ENCODE assay signal across 12 cellular contexts in the genomic region with DNA sequence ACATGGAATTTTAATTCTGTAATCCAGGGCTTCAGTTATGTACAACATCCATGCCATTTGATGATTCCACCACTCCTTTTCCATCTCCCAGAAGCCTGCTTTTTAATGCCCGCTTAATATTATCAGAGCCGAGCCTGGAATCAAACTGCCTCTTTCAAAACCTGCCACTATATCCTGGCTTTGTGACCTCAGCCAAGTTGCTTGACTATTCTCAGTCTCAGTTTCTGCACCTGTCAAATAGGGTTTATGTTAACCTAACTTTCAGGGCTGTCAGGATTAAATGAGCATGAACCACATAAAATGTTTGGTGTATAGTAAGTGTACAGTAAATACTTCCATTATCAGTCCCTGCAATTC.
DNase-seq lines count a peak whose midpoint lies in the region; ATAC-seq, FAIRE-seq and TF ChIP-seq lines count a peak whose summit lies in the region.
"Had no signal": no experiment of that assay in that cellular context is flagged by ENCODE, and none has a peak within 500 bp of the region (broad histone marks: within the 10 kb centered on the region; RNA-seq: fewer than 3 reads in every experiment).

No MANE protein-coding gene starts in this region.

- no peak for ATAC-seq in A549
- peak; percentile 38 for ATAC-seq in GM19372 (IDR thresholded peaks at IDR 0.05; ENCODE audit: low read depth, unreplicated experiment)
- peak; percentile 51 for ATAC-seq in HG03095 (IDR thresholded peaks at IDR 0.05; ENCODE audit: unreplicated experiment)
- ATAC-seq: naive thymus-derived CD8-positive, alpha-beta T cell had no signal

- 96% methylated on average over 2 of the region's 2 CpGs for WGBS in A549 (ENCODE audit: missing lambda C conversion rate)
- 100% methylated on average over 2 of the region's 2 CpGs for WGBS in mammary epithelial cell (ENCODE audit: low coverage, missing lambda C conversion rate)

- H3K27ac ChIP-seq in A549, result peak overlapping the region; percentile 21 to 40; a peak in 1 of 6 replicates
- no peak overlapping the region for H3K27ac ChIP-seq in mammary epithelial cell (ENCODE audit: insufficient read depth, low read depth, low read length)

- DNase-seq in A549 (ENCODE audit: low read depth in 1 of 2, low spot score in 1 of 2) (no peak), mammary epithelial cell (no peak), SKM-1 (lab: John Stamatoyannopoulos, UW; ENCODE audit: unreplicated experiment) (no peak), NCI-H146 treated with DMSO at 0.1 percent for 48 hours (lab: John Stamatoyannopoulos, UW; ENCODE audit: unreplicated experiment) (no peak), Ammon's horn (ENCODE audit: low spot score) (no peak)
- DNase-seq in effector CD8-positive, alpha-beta T cell (lab: John Stamatoyannopoulos, UW), result no peak
- DNase-seq: Kasumi-1; naive thymus-derived CD8-positive, alpha-beta T cell; NCI-H526; stimulated activated CD4-positive, alpha-beta T cell treated with anti-CD3 and anti-CD28 coated beads, Interleukin-2, amount 100 ng/mL, for 48 hours had no signal

- CTCF ChIA-PET in A549 (lab: Yijun Ruan, JAX) (no interaction called here), mammary epithelial cell (lab: Charles Lee; ENCODE audit: low non-redundant PET) (no interaction called here)

- intact Hi-C loops in mammary epithelial cell (cut with micrococcal nuclease), result loop anchor here (10.0 kb wide), 1 partner anchor 447 kb away; no protein-coding TSS in a partner anchor

- dilution Hi-C loops in mammary epithelial cell (cut with HindIII; ENCODE audit: low sequenced_read_pairs), result no loop called here

- FAIRE-seq in A549 (lab: Jason Lieb, UNC), result no peak

- no peak overlapping the region for H3K9ac ChIP-seq in mammary epithelial cell (ENCODE audit: insufficient read depth, low read length)

- TSS peak; percentile 47 for BruUV-seq in mammary epithelial cell (replicated peaks; lab: Mats Ljungman, UMichigan)

- TF ChIP-seq CTCF in A549 (IDR thresholded peaks at IDR 0.05) (no peak), mammary epithelial cell (conservative IDR thresholded peaks at IDR 0.05 in 1 of 2, IDR thresholded peaks at IDR 0.05 in 1 of 2; ENCODE audit: extremely low read depth in 1 of 2, insufficient read depth in 1 of 2, low read depth in 1 of 2, low read length in 2 of 2) (no peak)

- no peak for TF ChIP-seq POLR2A in A549 (IDR thresholded peaks at IDR 0.05; ENCODE audit: low read length)

- no peak overlapping the region for H2AFZ ChIP-seq in mammary epithelial cell (ENCODE audit: low read depth, low read length)

- no peaks in the 10 kb centered on the region for H3K9me3 ChIP-seq in A549
- H3K9me3 ChIP-seq in mammary epithelial cell (replicated peaks; ENCODE audit: insufficient read depth, low read length), result no peaks in the 10 kb centered on the region

- no peaks in the 10 kb centered on the region for H3K79me2 ChIP-seq in mammary epithelial cell (ENCODE audit: insufficient read depth, low read length)

- no peak overlapping the region for H3K4me3 ChIP-seq in A549
- H3K4me3 ChIP-seq in mammary epithelial cell (replicated peaks in 1 of 3; ENCODE audit: insufficient read depth in 1 of 3, low read depth in 2 of 3, low read length in 3 of 3), result no peak overlapping the region

- H3K4me1 ChIP-seq in A549 (peaks cover 24% of the 10 kb centered on the region), mammary epithelial cell (ENCODE audit: insufficient read depth, low read length) (peaks cover 37% of the 10 kb centered on the region)

- no peaks in the 10 kb centered on the region for H3K27me3 ChIP-seq in mammary epithelial cell (ENCODE audit: insufficient read depth, low read length)

- TF ChIP-seq EP300 in A549 (IDR thresholded peaks at IDR 0.05), result no peak

- peak overlapping the region; percentile 21; the same call in 1 of the 3 replicates for H3K4me2 ChIP-seq in A549
- peak overlapping the region; percentile 53 for H3K4me2 ChIP-seq in mammary epithelial cell (ENCODE audit: insufficient read depth, low read depth, low read length)

- in situ Hi-C loops in mammary epithelial cell (cut with MboI; ENCODE audit: low sequenced_read_pairs in 2 of 2), result no loop called here

- POLR2A ChIA-PET in A549 (lab: Yijun Ruan, JAX), result no interaction called here

- H3K36me3 ChIP-seq in mammary epithelial cell (ENCODE audit: insufficient read depth, low read length), result no peaks in the 10 kb centered on the region

- TF ChIP-seq RAD21 in A549 (conservative IDR thresholded peaks at IDR 0.05 in 1 of 2, IDR thresholded peaks at IDR 0.05 in 1 of 2), result no peak

- no peaks in the 10 kb centered on the region for H4K20me1 ChIP-seq in mammary epithelial cell (ENCODE audit: insufficient read depth, low read length)

TF ChIP-seq in A549, 52 proteins besides CTCF, POLR2A, EP300 and RAD21:
- TF ChIP-seq, protein P1, sequence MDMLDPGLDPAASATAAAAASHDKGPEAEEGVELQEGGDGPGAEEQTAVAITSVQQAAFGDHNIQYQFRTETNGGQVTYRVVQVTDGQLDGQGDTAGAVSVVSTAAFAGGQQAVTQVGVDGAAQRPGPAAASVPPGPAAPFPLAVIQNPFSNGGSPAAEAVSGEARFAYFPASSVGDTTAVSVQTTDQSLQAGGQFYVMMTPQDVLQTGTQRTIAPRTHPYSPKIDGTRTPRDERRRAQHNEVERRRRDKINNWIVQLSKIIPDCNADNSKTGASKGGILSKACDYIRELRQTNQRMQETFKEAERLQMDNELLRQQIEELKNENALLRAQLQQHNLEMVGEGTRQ (IDR thresholded peaks at IDR 0.05), result no peak
- TF ChIP-seq JUNB (IDR thresholded peaks at IDR 0.05) (no peak), GATA3 (IDR thresholded peaks at IDR 0.05; ENCODE audit: borderline replicate concordance) (no peak), SREBF2 (IDR thresholded peaks at IDR 0.05) (no peak), CBX8 (IDR thresholded peaks at IDR 0.05) (no peak), HOXB5 (CRISPR knock-in tag; IDR thresholded peaks at IDR 0.05) (no peak), POLR2AphosphoS2 (conservative IDR thresholded peaks at IDR 0.05; ENCODE audit: low read length) (no peak), FOXS1 (CRISPR knock-in tag; IDR thresholded peaks at IDR 0.05) (no peak), ESRRA (IDR thresholded peaks at IDR 0.05; ENCODE audit: borderline replicate concordance, low read length) (no peak), FOSB (CRISPR knock-in tag; IDR thresholded peaks at IDR 0.05) (no peak), CBX2 (IDR thresholded peaks at IDR 0.05; ENCODE audit: borderline replicate concordance, low read depth) (no peak), ZNF302 (CRISPR knock-in tag; IDR thresholded peaks at IDR 0.05) (no peak), BHLHE40 (IDR thresholded peaks at IDR 0.05; ENCODE audit: low read depth, low read length) (no peak), RARB (CRISPR knock-in tag; IDR thresholded peaks at IDR 0.05) (no peak), NR3C1 (IDR thresholded peaks at IDR 0.05) (no peak), KDM5A (IDR thresholded peaks at IDR 0.05) (no peak), MAFK (IDR thresholded peaks at IDR 0.05; ENCODE audit: partially characterized antibody) (no peak)
- TF ChIP-seq, protein P2, sequence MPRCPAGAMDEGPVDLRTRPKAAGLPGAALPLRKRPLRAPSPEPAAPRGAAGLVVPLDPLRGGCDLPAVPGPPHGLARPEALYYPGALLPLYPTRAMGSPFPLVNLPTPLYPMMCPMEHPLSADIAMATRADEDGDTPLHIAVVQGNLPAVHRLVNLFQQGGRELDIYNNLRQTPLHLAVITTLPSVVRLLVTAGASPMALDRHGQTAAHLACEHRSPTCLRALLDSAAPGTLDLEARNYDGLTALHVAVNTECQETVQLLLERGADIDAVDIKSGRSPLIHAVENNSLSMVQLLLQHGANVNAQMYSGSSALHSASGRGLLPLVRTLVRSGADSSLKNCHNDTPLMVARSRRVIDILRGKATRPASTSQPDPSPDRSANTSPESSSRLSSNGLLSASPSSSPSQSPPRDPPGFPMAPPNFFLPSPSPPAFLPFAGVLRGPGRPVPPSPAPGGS (IDR thresholded peaks at IDR 0.05), result no peak
- TF ChIP-seq, protein P3, sequence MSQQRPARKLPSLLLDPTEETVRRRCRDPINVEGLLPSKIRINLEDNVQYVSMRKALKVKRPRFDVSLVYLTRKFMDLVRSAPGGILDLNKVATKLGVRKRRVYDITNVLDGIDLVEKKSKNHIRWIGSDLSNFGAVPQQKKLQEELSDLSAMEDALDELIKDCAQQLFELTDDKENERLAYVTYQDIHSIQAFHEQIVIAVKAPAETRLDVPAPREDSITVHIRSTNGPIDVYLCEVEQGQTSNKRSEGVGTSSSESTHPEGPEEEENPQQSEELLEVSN (IDR thresholded peaks at IDR 0.05; ENCODE audit: borderline replicate concordance, low read depth), result no peak
- TF ChIP-seq, protein P4, sequence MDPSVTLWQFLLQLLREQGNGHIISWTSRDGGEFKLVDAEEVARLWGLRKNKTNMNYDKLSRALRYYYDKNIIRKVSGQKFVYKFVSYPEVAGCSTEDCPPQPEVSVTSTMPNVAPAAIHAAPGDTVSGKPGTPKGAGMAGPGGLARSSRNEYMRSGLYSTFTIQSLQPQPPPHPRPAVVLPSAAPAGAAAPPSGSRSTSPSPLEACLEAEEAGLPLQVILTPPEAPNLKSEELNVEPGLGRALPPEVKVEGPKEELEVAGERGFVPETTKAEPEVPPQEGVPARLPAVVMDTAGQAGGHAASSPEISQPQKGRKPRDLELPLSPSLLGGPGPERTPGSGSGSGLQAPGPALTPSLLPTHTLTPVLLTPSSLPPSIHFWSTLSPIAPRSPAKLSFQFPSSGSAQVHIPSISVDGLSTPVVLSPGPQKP (IDR thresholded peaks at IDR 0.05; ENCODE audit: low read depth, low read length), result no peak

Comparison
In these comparisons a context has a peak if more than half of its experiments do, and no peak if none do; other contexts are left out.
1. ATAC-seq: peak in GM19372 (single experiment) and HG03095 (single experiment); none in A549 (0 of 2).